Comparison of ENCODE assay signal across 1 cellular context in genomic region chr19:47110521-47111080, GRCh38.
TF ChIP-seq lines count a peak whose summit lies in the region.

No MANE protein-coding gene starts in this region.

TF ChIP-seq in K562, 482 proteins besides CTCF, POLR2A, EP300 and RAD21 (continued from another document):
- TF ChIP-seq CHD7 (IDR thresholded peaks at IDR 0.05; ENCODE audit: low read depth, low read length): no peak
- 0 out of 2 replicates have a peak, but pooled peaks have one; percentile 43 for TF ChIP-seq DNMT1 (IDR thresholded peaks at IDR 0.05)
- no peak for TF ChIP-seq PPARD (CRISPR knock-in tag; IDR thresholded peaks at IDR 0.05)
- no peak for TF ChIP-seq POLR2B (IDR thresholded peaks at IDR 0.05; ENCODE audit: low read depth, partially characterized antibody)
- 0 out of 2 replicates have a peak, but pooled peaks have one; percentile 3 for TF ChIP-seq MXI1 (IDR thresholded peaks at IDR 0.05; ENCODE audit: low read depth, low read length)
- no peak for TF ChIP-seq SRSF1 (IDR thresholded peaks at IDR 0.05; ENCODE audit: low read depth, low read length)
- 0 out of 2 replicates have a peak, but pooled peaks have one; percentile 3 for TF ChIP-seq KAT7 (CRISPR knock-in tag; IDR thresholded peaks at IDR 0.05; ENCODE audit: borderline replicate concordance)
- TF ChIP-seq MTA3 (IDR thresholded peaks at IDR 0.05; ENCODE audit: borderline replicate concordance): no peak
- TF ChIP-seq TFE3 (CRISPR knock-in tag; IDR thresholded peaks at IDR 0.05): no peak
- no peak for TF ChIP-seq HMG20A (CRISPR knock-in tag; conservative IDR thresholded peaks at IDR 0.05)
